Comparison of ENCODE assay signal across 25 cellular contexts in genomic region chr18:59649575-59649974, GRCh38. TPM values are rescaled to one million over a fixed set of nuclear protein-coding genes. Genes with fewer than 3 reads are reported as not detected.
"Had no signal": no experiment of that assay in that cellular context is flagged by ENCODE, and none has a peak within 500 bp of the region (broad histone marks: within the 10 kb centered on the region; RNA-seq: fewer than 3 reads in every experiment).

No MANE protein-coding gene starts in this region.

- DNase-seq: activated CD4-positive, alpha-beta T cell treated with anti-CD3 and anti-CD28 coated beads, Interleukin-2, amount 10 ng/mL, durations not matched to agents 24 days and 14 days; activated CD8-positive, alpha-beta T cell treated with anti-CD3 and anti-CD28 coated beads, Interleukin-2, amount 10 ng/mL, durations not matched to agents 7 days and 5 days; activated gamma-delta T cell treated with Interleukin-2 at 50 U/mL for 16 hours; anterior cingulate cortex; body of pancreas; effector CD4-positive, alpha-beta T cell; erythroblast; foreskin melanocyte; immature natural killer cell; left ventricle myocardium superior; mammary epithelial cell; nephron progenitor cell; nucleus accumbens; posterior cingulate gyrus; stimulated activated CD4-positive, alpha-beta T cell treated with anti-CD3 and anti-CD28 coated beads, Interleukin-1b, Interleukin-23, amount 100 ng/mL, for 48 hours; substantia nigra; thyroid gland had no signal

- H3K27ac ChIP-seq: body of pancreas, cardiac muscle cell, hepatocyte, thyroid gland had no signal

- H3K4me3 Mint-ChIP-seq: activated CD4-positive, alpha-beta T cell treated with anti-CD3 and anti-CD28 coated beads, Interleukin-2, amount 10 ng/mL, durations not matched to agents 24 days and 14 days; activated CD8-positive, alpha-beta T cell treated with anti-CD3 and anti-CD28 coated beads, Interleukin-2, amount 10 ng/mL, durations not matched to agents 7 days and 5 days; activated naive CD4-positive, alpha-beta T cell treated with anti-CD3 and anti-CD28 coated beads, Interleukin-2, amount 50 U/mL, for 24 hours; dendritic cell treated with granulocyte-macrophage colony-stimulating factor and Interleukin-4, amounts not matched to agents 40 ng/mL and 50 ng/mL, for 4 days; immature natural killer cell; mesothelial cell of epicardium; nephron progenitor cell; stimulated activated naive CD8-positive, alpha-beta T cell treated with anti-CD3 and anti-CD28 coated beads, Interleukin-15, Interleukin-2, amounts not matched to agents 100 ng/mL and 50 ng/mL, for 24 hours had no signal

- H3K36me3 ChIP-seq: cardiac muscle cell, thyroid gland had no signal

- H3K9me3 Mint-ChIP-seq: activated CD4-positive, alpha-beta T cell treated with anti-CD3 and anti-CD28 coated beads, Interleukin-2, amount 10 ng/mL, durations not matched to agents 24 days and 14 days; activated naive CD4-positive, alpha-beta T cell treated with anti-CD3 and anti-CD28 coated beads, Interleukin-2, amount 50 U/mL, for 24 hours; dendritic cell treated with granulocyte-macrophage colony-stimulating factor and Interleukin-4, amounts not matched to agents 40 ng/mL and 50 ng/mL, for 4 days; stimulated activated naive CD8-positive, alpha-beta T cell treated with anti-CD3 and anti-CD28 coated beads, Interleukin-15, Interleukin-2, amounts not matched to agents 100 ng/mL and 50 ng/mL, for 24 hours had no signal

- H3K4me1 Mint-ChIP-seq: activated CD4-positive, alpha-beta T cell treated with anti-CD3 and anti-CD28 coated beads, Interleukin-2, amount 10 ng/mL, durations not matched to agents 24 days and 14 days; activated naive CD4-positive, alpha-beta T cell treated with anti-CD3 and anti-CD28 coated beads, Interleukin-2, amount 50 U/mL, for 24 hours; immature natural killer cell had no signal

- H3K27ac Mint-ChIP-seq: activated CD4-positive, alpha-beta T cell treated with anti-CD3 and anti-CD28 coated beads, Interleukin-2, amount 10 ng/mL, durations not matched to agents 24 days and 14 days; activated CD8-positive, alpha-beta T cell treated with anti-CD3 and anti-CD28 coated beads, Interleukin-2, amount 10 ng/mL, durations not matched to agents 7 days and 5 days; activated naive CD4-positive, alpha-beta T cell treated with anti-CD3 and anti-CD28 coated beads, Interleukin-2, amount 50 U/mL, for 24 hours; dendritic cell treated with granulocyte-macrophage colony-stimulating factor and Interleukin-4, amounts not matched to agents 40 ng/mL and 50 ng/mL, for 4 days; immature natural killer cell; stimulated activated naive CD8-positive, alpha-beta T cell treated with anti-CD3 and anti-CD28 coated beads, Interleukin-15, Interleukin-2, amounts not matched to agents 100 ng/mL and 50 ng/mL, for 24 hours had no signal

- H2AFZ ChIP-seq: hepatocyte had no signal

- H3K27me3 Mint-ChIP-seq: activated CD4-positive, alpha-beta T cell treated with anti-CD3 and anti-CD28 coated beads, Interleukin-2, amount 10 ng/mL, durations not matched to agents 24 days and 14 days; dendritic cell treated with granulocyte-macrophage colony-stimulating factor and Interleukin-4, amounts not matched to agents 40 ng/mL and 50 ng/mL, for 4 days; stimulated activated naive CD8-positive, alpha-beta T cell treated with anti-CD3 and anti-CD28 coated beads, Interleukin-15, Interleukin-2, amounts not matched to agents 100 ng/mL and 50 ng/mL, for 24 hours had no signal

- H3K36me3 Mint-ChIP-seq: activated naive CD4-positive, alpha-beta T cell treated with anti-CD3 and anti-CD28 coated beads, Interleukin-2, amount 50 U/mL, for 24 hours; immature natural killer cell had no signal

- H3K79me2 ChIP-seq: hepatocyte had no signal

- H3K9me3 ChIP-seq: body of pancreas, thyroid gland had no signal

- H3K4me1 ChIP-seq: body of pancreas, thyroid gland had no signal

- ATAC-seq: activated CD4-positive, CD25-positive, alpha-beta regulatory T cell treated with anti-CD3 and anti-CD28 coated beads, Interleukin-2, amount 50 U/mL, for 24 hours; activated CD8-positive, alpha-beta T cell treated with anti-CD3 and anti-CD28 coated beads, Interleukin-2, amount 10 ng/mL, durations not matched to agents 7 days and 5 days; body of pancreas; left ventricle myocardium superior had no signal

- H3K27me3 ChIP-seq: body of pancreas, thyroid gland had no signal

- H3K4me3 ChIP-seq: body of pancreas, cardiac muscle cell, hepatocyte, thyroid gland had no signal

- H3K4me2 ChIP-seq: hepatocyte had no signal

RNA-seq across cellular contexts. Expression of gene CCBE1, which starts 47.6 kb away (rescaled TPM):
- total RNA-seq: activated CD4-positive, alpha-beta T cell treated with anti-CD3 and anti-CD28 coated beads, Interleukin-2, amount 10 ng/mL, durations not matched to agents 24 days and 14 days; activated CD8-positive, alpha-beta T cell treated with anti-CD3 and anti-CD28 coated beads, Interleukin-2, amount 10 ng/mL, durations not matched to agents 7 days and 5 days; T-helper 2 cell treated with Interferon-gamma antibody and Interleukin-4, amounts not matched to agents 100 ng/mL and 5 ng/mL, for 36 hours had no signal
